11 cellular contexts compared by ENCODE assay signal in genomic region chr2:19021100-19021476, GRCh38.
DNase-seq lines count a peak whose midpoint lies in the region; ATAC-seq and TF ChIP-seq lines count a peak whose summit lies in the region.
"Had no signal": no experiment of that assay in that cellular context is flagged by ENCODE, and none has a peak within 500 bp of the region (broad histone marks: within the 10 kb centered on the region; RNA-seq: fewer than 3 reads in every experiment).

No MANE protein-coding gene starts in this region.

- DNase-seq in AG08395 (ENCODE audit: low spot score) = peak; percentile 86
- DNase-seq in M059J (ENCODE audit: low read depth) = peak; percentile 84
- DNase-seq in epithelial cell of esophagus (ENCODE audit: low read depth) = peak; percentile 81
- DNase-seq in medulla oblongata (ENCODE audit: extremely low spot score) = peak; percentile 5
- no peak for DNase-seq in activated CD4-positive, alpha-beta T cell treated with anti-CD3 and anti-CD28 coated beads for 48 hours
- no peak for DNase-seq in NCI-H1930 (lab: John Stamatoyannopoulos, UW)
- DNase-seq in NCI-H2029 (lab: John Stamatoyannopoulos, UW) = no peak
- DNase-seq: activated gamma-delta T cell, NCI-H748 treated with DMSO at 0.1 percent for 48 hours had no signal

- H3K36me3 Mint-ChIP-seq in activated T-helper 17 cell treated with anti-CD3 and anti-CD28 coated beads, Interleukin-2, amount 50 U/mL, for 72 hours (ENCODE audit: low read depth) = no peaks in the 10 kb centered on the region
- H3K36me3 Mint-ChIP-seq: CD14-positive monocyte had no signal

- peaks cover 9% of the 10 kb centered on the region for H3K9me3 Mint-ChIP-seq in activated T-helper 17 cell treated with anti-CD3 and anti-CD28 coated beads, Interleukin-2, amount 50 U/mL, for 72 hours

- no peak for TF ChIP-seq CTCF in epithelial cell of esophagus (IDR thresholded peaks at IDR 0.05; ENCODE audit: insufficient read depth, low read depth, low read length, missing control alignments)

- no peak overlapping the region for H3K27ac Mint-ChIP-seq in activated T-helper 17 cell treated with anti-CD3 and anti-CD28 coated beads, Interleukin-2, amount 50 U/mL, for 72 hours

- H3K27me3 Mint-ChIP-seq in activated T-helper 17 cell treated with anti-CD3 and anti-CD28 coated beads, Interleukin-2, amount 50 U/mL, for 72 hours = no peaks in the 10 kb centered on the region

- ATAC-seq in activated T-helper 17 cell treated with anti-CD3 and anti-CD28 coated beads, Interleukin-2, amount 50 U/mL, for 72 hours (replicated peaks) = no peak

- no peak overlapping the region for H3K4me3 Mint-ChIP-seq in activated T-helper 17 cell treated with anti-CD3 and anti-CD28 coated beads, Interleukin-2, amount 50 U/mL, for 72 hours
- H3K4me3 Mint-ChIP-seq: CD14-positive monocyte had no signal

- H3K4me1 Mint-ChIP-seq in activated T-helper 17 cell treated with anti-CD3 and anti-CD28 coated beads, Interleukin-2, amount 50 U/mL, for 72 hours = no peaks in the 10 kb centered on the region
- H3K4me1 Mint-ChIP-seq: CD14-positive monocyte had no signal

- H3K4me3 ChIP-seq in epithelial cell of esophagus (ENCODE audit: low read length) = no peak overlapping the region

Comparison
In these comparisons a context has a peak if more than half of its experiments do, and no peak if none do; other contexts are left out.
1. DNase-seq: peak in AG08395 (single experiment), M059J (single experiment), epithelial cell of esophagus (single experiment) and medulla oblongata (single experiment); none in activated CD4-positive, alpha-beta T cell treated with anti-CD3 and anti-CD28 coated beads for 48 hours (single experiment), NCI-H1930 (0 of 2) and NCI-H2029 (single experiment).